ENCODE assay signal across 22 cellular contexts in the genomic region with DNA sequence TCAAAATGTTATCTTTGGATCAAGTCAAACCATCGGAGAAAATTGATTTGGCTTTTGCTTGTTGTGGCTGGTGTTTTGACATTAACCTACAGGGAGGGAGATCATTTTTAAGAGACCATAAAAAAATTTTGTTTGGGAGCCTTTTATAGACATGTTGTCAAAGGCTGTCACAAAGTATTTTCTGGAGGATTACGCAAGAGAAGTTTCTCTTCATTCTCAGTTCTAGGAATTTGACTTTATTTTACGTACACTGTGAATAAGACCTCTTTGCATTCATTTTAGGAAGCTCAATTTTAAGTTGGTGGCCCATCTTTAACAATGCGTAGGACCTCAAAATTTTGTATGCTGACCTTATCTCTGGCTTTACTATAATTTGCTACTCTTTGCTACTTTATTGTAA.
"Had no signal": no experiment of that assay in that cellular context is flagged by ENCODE, and none has a peak within 500 bp of the region (broad histone marks: within the 10 kb centered on the region; RNA-seq: fewer than 3 reads in every experiment).

No MANE protein-coding gene starts in this region.

- H2AFZ ChIP-seq: hepatocyte had no signal

- DNase-seq: activated CD4-positive, alpha-beta T cell treated with anti-CD3 and anti-CD28 coated beads, Interleukin-2, amount 10 ng/mL, durations not matched to agents 24 days and 14 days; activated CD8-positive, alpha-beta memory T cell treated with anti-CD3 and anti-CD28 coated beads, Interleukin-2, amount 50 U/mL, for 4 hours; activated naive CD4-positive, alpha-beta T cell treated with anti-CD3 and anti-CD28 coated beads for 36 hours; activated T-cell treated with anti-CD3 and anti-CD28 coated beads, Interleukin-2, amount 50 U/mL, for 4 hours; aorta; brain microvascular endothelial cell; central memory CD4-positive, alpha-beta T cell; endodermal cell; foreskin keratinocyte; islet precursor cell; lower lobe of right lung; naive thymus-derived CD8-positive, alpha-beta T cell; ovary; psoas muscle; right cardiac atrium; stimulated activated CD4-positive, alpha-beta T cell treated with anti-CD3 and anti-CD28 coated beads, Interleukin-4, amount 100 ng/mL, for 1 hour; stomach had no signal

- H3K9me3 ChIP-seq: lower lobe of right lung, ovary, psoas muscle, stomach, vagina had no signal

- H3K27ac ChIP-seq: brain microvascular endothelial cell, epithelial cell of prostate, hepatocyte, lower lobe of right lung, ovary, psoas muscle, stomach, vagina had no signal

- H3K27me3 ChIP-seq: brain microvascular endothelial cell, hepatocyte, ovary, stomach, vagina had no signal

- H3K36me3 ChIP-seq: brain microvascular endothelial cell, lower lobe of right lung, ovary, stomach, vagina had no signal

- H3K4me3 ChIP-seq: hepatocyte, lower lobe of right lung, ovary, psoas muscle, smooth muscle cell, stomach, vagina had no signal

- ATAC-seq: activated T-cell treated with anti-CD3 and anti-CD28 coated beads, Interleukin-2, amount 50 U/mL, for 4 hours; foreskin keratinocyte; lower lobe of right lung; naive thymus-derived CD8-positive, alpha-beta T cell; psoas muscle; right cardiac atrium had no signal

- H3K4me2 ChIP-seq: hepatocyte, smooth muscle cell had no signal

- H3K79me2 ChIP-seq: hepatocyte had no signal

- FAIRE-seq: colon had no signal

- H3K4me1 ChIP-seq: foreskin keratinocyte, psoas muscle had no signal
